Comparison of ENCODE assay signal across 15 cellular contexts in genomic region chr3:48596157-48596556, GRCh38. TPM values are rescaled to one million over a fixed set of nuclear protein-coding genes. Genes with fewer than 3 reads are reported as not detected.
A peak's percentile ranks its signal among the peaks of the same experiment; 100 is the strongest.
DNase-seq lines count a peak whose midpoint lies in the region; ATAC-seq and TF ChIP-seq lines count a peak whose summit lies in the region.
"Had no signal": no experiment of that assay in that cellular context is flagged by ENCODE, and none has a peak within 500 bp of the region (broad histone marks: within the 10 kb centered on the region; RNA-seq: fewer than 3 reads in every experiment).

No MANE protein-coding gene starts in this region.

- intact Hi-C loops in heart right ventricle (cut with DNase I) = loop anchor here in 1 of 10 donors (5.0 kb wide), 1 partner anchor 129 kb away; a partner anchor contains a TSS
- intact Hi-C loops in left ventricle myocardium superior (cut with micrococcal nuclease) = no loop called here
- intact Hi-C loops in uterus (cut with DNase I; ENCODE audit: low total_unique reads) = no loop called here
- intact Hi-C loops in aorta (cut with DNase I) = loop anchor here (2.0 to 5.0 kb wide), 3 partner anchors 35 to 41 kb away; partner anchors contain the start of genes PFKFB4 (in 1 of the 2) and SLC26A6 (in 1 of the 2)

- CTCF ChIA-PET in HEK293T (lab: Yijun Ruan, JAX) (no interaction called here), GM10248 (lab: Yijun Ruan, JAX) (interaction anchor here (1.5 kb wide), 1 partner anchor 13 kb away, joined by 3 read pairs; the partner anchor contains the start of gene UQCRC1)

- POLR2A ChIA-PET in HEK293T (lab: Yijun Ruan, JAX) = interaction anchor here (1.6 kb wide), 1 partner anchor 13 kb away, joined by 8 read pairs; the partner anchor contains the start of gene UQCRC1
- POLR2A ChIA-PET in GM10248 (lab: Yijun Ruan, JAX) = no interaction called here

- no peak overlapping the region for H3K4me3 ChIP-seq in heart right ventricle
- H3K4me3 ChIP-seq in coronary artery = no peak overlapping the region
- H3K4me3 ChIP-seq in uterus = no peak overlapping the region
- H3K4me3 ChIP-seq in aorta (ENCODE audit: low read length in 2 of 2) = no peak overlapping the region

- ATAC-seq in heart right ventricle (no peak), left ventricle myocardium superior (no peak), naive B cell (ENCODE audit: low read depth in 2 of 2) (no peak), aorta (ENCODE audit: low FRiP score) (no peak)

- H3K36me3 Mint-ChIP-seq in naive B cell = peaks cover 6 to 7% of the 10 kb centered on the region in 2 donors

- peaks cover 8 to 38% (median 22%) of the 10 kb centered on the region in 9 donors for H3K36me3 ChIP-seq in heart right ventricle
- no peaks in the 10 kb centered on the region for H3K36me3 ChIP-seq in uterus
- peaks cover 0 to 5% of the 10 kb centered on the region in 2 donors for H3K36me3 ChIP-seq in aorta (ENCODE audit: control insufficient read depth in 1 of 2, insufficient read depth in 2 of 2, low read length in 1 of 2)

- H3K4me1 ChIP-seq in heart right ventricle = peaks cover 37 to 72% (median 67%) of the 10 kb centered on the region in 9 donors
- H3K4me1 ChIP-seq in uterus = peaks cover 6 to 34% of the 10 kb centered on the region in 2 donors
- no peaks in the 10 kb centered on the region for H3K4me1 ChIP-seq in aorta (ENCODE audit: control insufficient read depth in 1 of 2, insufficient read depth in 2 of 2, low read length in 2 of 2)

- TF ChIP-seq CTCF in heart right ventricle (IDR thresholded peaks at IDR 0.05) (no peak), coronary artery (IDR thresholded peaks at IDR 0.05) (no peak), uterus (IDR thresholded peaks at IDR 0.05) (no peak), GM10248 (IDR thresholded peaks at IDR 0.05; ENCODE audit: control extremely low read depth, extremely low read depth, low read depth, missing control alignments) (no peak)

- H3K27ac Mint-ChIP-seq in naive B cell = peak overlapping the region in 4 of 6 donors; percentile 81 to 93 (median 89)
- H3K27ac Mint-ChIP-seq: activated CD4-positive, alpha-beta T cell treated with anti-CD3 and anti-CD28 coated beads, Interleukin-2, amount 10 ng/mL, durations not matched to agents 24 days and 14 days; activated T-helper 1 cell treated with anti-CD3 and anti-CD28 coated beads, Interleukin-12 subunit alpha, Interleukin-12 subunit beta, Interleukin-2, Interleukin-4 antibody, amounts not matched to agents 30 ng/mL and 10 ng/mL and 1 ng/mL, durations not matched to agents 14 hours and 24 hours and 36 hours; T-cell had no signal

- no peaks in the 10 kb centered on the region for H3K9me3 Mint-ChIP-seq in naive B cell
- H3K9me3 Mint-ChIP-seq: activated CD4-positive, alpha-beta T cell treated with anti-CD3 and anti-CD28 coated beads, Interleukin-2, amount 10 ng/mL, durations not matched to agents 24 days and 14 days; activated T-helper 1 cell treated with anti-CD3 and anti-CD28 coated beads, Interleukin-12 subunit alpha, Interleukin-12 subunit beta, Interleukin-2, Interleukin-4 antibody, amounts not matched to agents 30 ng/mL and 10 ng/mL and 1 ng/mL, durations not matched to agents 14 hours and 24 hours and 36 hours; T-cell had no signal

- DNase-seq in heart right ventricle (no peak), left ventricle myocardium superior (no peak), coronary artery (ENCODE audit: low spot score) (no peak), naive B cell (no peak), uterus (no peak), HEK293T (ENCODE audit: extremely low spot score) (no peak), GM10248 (ENCODE audit: extremely low spot score) (no peak), aorta (no peak)
- DNase-seq: activated CD4-positive, alpha-beta T cell treated with anti-CD3 and anti-CD28 coated beads, Interleukin-2, amount 10 ng/mL, durations not matched to agents 24 days and 14 days; DMS 273 treated with DMSO at 0.1 percent for 48 hours; NCI-H748 treated with DMSO at 0.1 percent for 48 hours; T-cell had no signal

- H3K27me3 ChIP-seq in heart right ventricle (peaks cover 0 to 28% (median 0%) of the 10 kb centered on the region in 7 donors), uterus (no peaks in the 10 kb centered on the region), aorta (ENCODE audit: control insufficient read depth in 1 of 2, insufficient read depth in 2 of 2, low read length in 1 of 2) (no peaks in the 10 kb centered on the region)

- peak overlapping the region in 1 of 8 donors; percentile 22 for H3K4me3 Mint-ChIP-seq in naive B cell
- H3K4me3 Mint-ChIP-seq: activated CD4-positive, alpha-beta T cell treated with anti-CD3 and anti-CD28 coated beads, Interleukin-2, amount 10 ng/mL, durations not matched to agents 24 days and 14 days; activated T-helper 1 cell treated with anti-CD3 and anti-CD28 coated beads, Interleukin-12 subunit alpha, Interleukin-12 subunit beta, Interleukin-2, Interleukin-4 antibody, amounts not matched to agents 30 ng/mL and 10 ng/mL and 1 ng/mL, durations not matched to agents 14 hours and 24 hours and 36 hours had no signal

- H3K9me3 ChIP-seq in heart right ventricle (no peaks in the 10 kb centered on the region), uterus (no peaks in the 10 kb centered on the region), aorta (ENCODE audit: control insufficient read depth, low read length) (no peaks in the 10 kb centered on the region)

- peaks cover 10 to 19% (median 13%) of the 10 kb centered on the region in 3 donors for H3K4me1 Mint-ChIP-seq in naive B cell

- H3K27me3 Mint-ChIP-seq in naive B cell = peaks cover 11 to 45% (median 29%) of the 10 kb centered on the region in 3 donors

- H3K27ac ChIP-seq in heart right ventricle (peak overlapping the region in 9 of 10 donors; percentile 21 to 93 (median 86)), coronary artery (peak overlapping the region; percentile 82 to 96), uterus (peak overlapping the region; percentile 81 to 98), aorta (ENCODE audit: low read depth in 1 of 2, low read length in 2 of 2) (no peak overlapping the region)

- no peak for TF ChIP-seq POLR2A in uterus (IDR thresholded peaks at IDR 0.05)

- 72% methylated on average over 5 of the region's 5 CpGs for WGBS in heart right ventricle, 2 donors
- WGBS in aorta, 2 donors = 78 to 86% methylated on average over 5 of the region's 5 CpGs

TF ChIP-seq in HEK293T, 16 proteins besides CTCF, POLR2A, EP300 and RAD21 (continues in another document):
- TF ChIP-seq CTBP1 (IDR thresholded peaks at IDR 0.05; ENCODE audit: borderline replicate concordance) (no peak), PKNOX1 (IDR thresholded peaks at IDR 0.05) (no peak), FOXM1 (IDR thresholded peaks at IDR 0.05; ENCODE audit: borderline replicate concordance) (no peak), LEF1 (IDR thresholded peaks at IDR 0.05; ENCODE audit: borderline replicate concordance) (no peak), HDGF (IDR thresholded peaks at IDR 0.05; ENCODE audit: borderline replicate concordance) (no peak), FOXA1 (IDR thresholded peaks at IDR 0.05) (no peak), ELF4 (IDR thresholded peaks at IDR 0.05) (no peak), ZNF384 (IDR thresholded peaks at IDR 0.05) (no peak), L3MBTL2 (conservative IDR thresholded peaks at IDR 0.05) (no peak), NFRKB (IDR thresholded peaks at IDR 0.05) (no peak), ARNT (IDR thresholded peaks at IDR 0.05) (no peak), TARDBP (IDR thresholded peaks at IDR 0.05) (no peak), BHLHE40 (IDR thresholded peaks at IDR 0.05; ENCODE audit: borderline replicate concordance) (no peak)

RNA-seq across cellular contexts. Expression of gene COL7A1, which starts 1.0 kb away (rescaled TPM):
- total RNA-seq in heart right ventricle (10 to 100 TPM in 8 of 10 donors, 1 to 10 TPM in 2; 6.1 to 24.0 (median 12.6) TPM), left ventricle myocardium superior (24.5 TPM), uterus (10 to 100 TPM in 3 of 4 donors, under 1 TPM in 1; 0.88 to 21.6 (median 19.1) TPM), aorta (1 to 10 TPM; 5.4 to 6.7 TPM)
- polyA plus RNA-seq in heart right ventricle (10 to 100 TPM in 1 of 2 donors, 1 to 10 TPM in 1; 7.7 to 63.5 TPM), naive B cell (ENCODE audit: low read depth in 6 of 6) (not detected), aorta (100 to 1,000 TPM in 1 of 2 donors, 1 to 10 TPM in 1; 3.9 to 217 TPM)

RNA-seq across cellular contexts. Expression of gene UQCRC1, which starts 13.3 kb away (rescaled TPM):
- 1,000 to 10,000 TPM in 9 of 10 donors, 100 to 1,000 TPM in 1; 723 to 1,173 (median 1,035) TPM for total RNA-seq in heart right ventricle
- polyA plus RNA-seq in heart right ventricle = 1,000 to 10,000 TPM in 1 of 2 donors, 100 to 1,000 TPM in 1; 859 to 1,330 TPM
- total RNA-seq in left ventricle myocardium superior = 1,236 TPM
- 100 to 1,000 TPM; 152 to 385 (median 155) TPM for polyA plus RNA-seq in naive B cell (ENCODE audit: low read depth in 6 of 6)
- 100 to 1,000 TPM in 3 of 4 donors, 10 to 100 TPM in 1; 54.4 to 409 (median 155) TPM for total RNA-seq in uterus
- total RNA-seq in aorta = 100 to 1,000 TPM in 1 of 2 donors, 10 to 100 TPM in 1; 95.6 to 143 TPM
- polyA plus RNA-seq in aorta = 100 to 1,000 TPM; 149 to 203 TPM

RNA-seq across cellular contexts. Expression of gene TMEM89, which starts 25.4 kb away (rescaled TPM):
- total RNA-seq in heart right ventricle = not detected
- not detected for polyA plus RNA-seq in heart right ventricle
- not detected for total RNA-seq in left ventricle myocardium superior
- not detected for polyA plus RNA-seq in naive B cell (ENCODE audit: low read depth in 6 of 6)
- not detected for total RNA-seq in uterus
- total RNA-seq in aorta = not detected
- polyA plus RNA-seq in aorta = 1 to 10 TPM in 1 of 2 donors, not detected in 1; 5.7 TPM
- total RNA-seq: activated T-helper 1 cell treated with anti-CD3 and anti-CD28 coated beads, Interleukin-12 subunit alpha, Interleukin-12 subunit beta, Interleukin-2, Interleukin-4 antibody, amounts not matched to agents 30 ng/mL and 10 ng/mL and 1 ng/mL, durations not matched to agents 14 hours and 24 hours and 36 hours; HT1080; ureter had no signal

RNA-seq across cellular contexts. Expression of gene UCN2, which starts 32.6 kb away (rescaled TPM):
- total RNA-seq in heart right ventricle (under 1 TPM in 4 of 10 donors, not detected in 6; 0.19 to 0.77 (median 0.28) TPM), left ventricle myocardium superior (0.17 TPM), uterus (under 1 TPM in 1 of 4 donors, not detected in 3; 0.49 TPM), aorta (under 1 TPM in 1 of 2 donors, not detected in 1; 0.24 TPM)
- polyA plus RNA-seq in heart right ventricle (under 1 TPM; 0.06 to 0.22 TPM), naive B cell (ENCODE audit: low read depth in 6 of 6) (not detected), aorta (1 to 10 TPM in 1 of 2 donors, not detected in 1; 6.8 TPM)
- total RNA-seq: activated CD4-positive, alpha-beta T cell treated with anti-CD3 and anti-CD28 coated beads, Interleukin-2, amount 10 ng/mL, durations not matched to agents 24 days and 14 days had no signal

RNA-seq across cellular contexts. Expression of gene SLC26A6, which starts 39.1 kb away (rescaled TPM):
- total RNA-seq in heart right ventricle (10 to 100 TPM in 6 of 10 donors, 1 to 10 TPM in 4; 5.2 to 17.7 (median 10.2) TPM), left ventricle myocardium superior (12.3 TPM), uterus (10 to 100 TPM in 3 of 4 donors, under 1 TPM in 1; 0.59 to 98.1 (median 15.2) TPM), aorta (10 to 100 TPM; 30.7 to 33.6 TPM)
- polyA plus RNA-seq in heart right ventricle (10 to 100 TPM; 11.3 to 25.4 TPM), naive B cell (ENCODE audit: low read depth in 6 of 6) (1 to 10 TPM in 2 of 6 donors, under 1 TPM in 3, not detected in 1; 0.25 to 1.7 (median 0.97) TPM), aorta (100 to 1,000 TPM in 1 of 2 donors, 10 to 100 TPM in 1; 10.5 to 154 TPM)

Comparison
In these comparisons a context has a peak if more than half of its experiments do, and no peak if none do; other contexts are left out.
1. H3K27ac ChIP-seq: peak in heart right ventricle (9 of 10), coronary artery (2 of 2) and uterus (2 of 2); none in aorta (0 of 2).
2. intact Hi-C loops: an anchor here in aorta (2.0 to 5.0 kb wide); none called in left ventricle myocardium superior and uterus.